In genomic region chr13:40453666-40454030, GRCh38 we compare ENCODE assay signal across 24 cellular contexts.
DNase-seq lines count a peak whose midpoint lies in the region; ATAC-seq and FAIRE-seq lines count a peak whose summit lies in the region.
"Had no signal": no experiment of that assay in that cellular context is flagged by ENCODE, and none has a peak within 500 bp of the region (broad histone marks: within the 10 kb centered on the region; RNA-seq: fewer than 3 reads in every experiment).

No MANE protein-coding gene starts in this region.

- H3K4me3 Mint-ChIP-seq in stimulated activated memory B cell treated with anti-CD40 and anti-IgM and Interleukin-4, amounts not matched to agents 10 μg/mL and 1 μg/mL and 100 μg/mL, for 72 hours: no peak overlapping the region
- H3K4me3 Mint-ChIP-seq: activated naive CD8-positive, alpha-beta T cell treated with anti-CD3 and anti-CD28 coated beads for 36 hours; activated T-helper 17 cell treated with anti-CD3 and anti-CD28 coated beads, Interleukin-2, amount 50 U/mL, for 72 hours; brain; natural killer cell; T-cell had no signal

- peaks cover 23% of the 10 kb centered on the region for H3K4me1 Mint-ChIP-seq in stimulated activated memory B cell treated with anti-CD40 and anti-IgM and Interleukin-4, amounts not matched to agents 10 μg/mL and 1 μg/mL and 100 μg/mL, for 72 hours
- H3K4me1 Mint-ChIP-seq: activated T-helper 17 cell treated with anti-CD3 and anti-CD28 coated beads, Interleukin-2, amount 50 U/mL, for 72 hours; natural killer cell had no signal

- intact Hi-C loops in sciatic nerve (cut with DNase I): no loop called here

- FAIRE-seq in HTR-8/SVneo (lab: Jason Lieb, UNC): no peak
- FAIRE-seq: frontal cortex, GM18507, TTC549 had no signal

- peak; percentile 78 for DNase-seq in ELF-1 (ENCODE audit: low read depth, low spot score)
- peak; percentile 93 for DNase-seq in RPMI7951 (ENCODE audit: low read depth)
- DNase-seq in sciatic nerve (ENCODE audit: low spot score): no peak
- DNase-seq in NCI-H510A (lab: John Stamatoyannopoulos, UW): no peak
- DNase-seq in HTR-8/SVneo (ENCODE audit: insufficient read length, low spot score): no peak
- DNase-seq: activated naive CD8-positive, alpha-beta T cell treated with anti-CD3 and anti-CD28 coated beads for 36 hours; AML-193; dermis blood vessel endothelial cell; mesenchymal stem cell; natural killer cell; NCI-H1092 treated with DMSO at 0.1 percent for 48 hours; NCI-H2029 treated with DMSO at 0.1 percent for 48 hours; stimulated activated CD4-positive, alpha-beta T cell treated with anti-CD3 and anti-CD28 coated beads, Interleukin-1b, Interleukin-23, amount 100 ng/mL, for 48 hours; stimulated activated naive CD8-positive, alpha-beta T cell treated with anti-CD3 and anti-CD28 coated beads, Interleukin-15, Interleukin-2, amounts not matched to agents 100 U/mL and 50 U/mL, for 24 hours; T-cell; upper lobe of left lung had no signal

- H3K9me3 Mint-ChIP-seq in stimulated activated memory B cell treated with anti-CD40 and anti-IgM and Interleukin-4, amounts not matched to agents 10 μg/mL and 1 μg/mL and 100 μg/mL, for 72 hours: peaks cover 3% of the 10 kb centered on the region
- H3K9me3 Mint-ChIP-seq: activated T-helper 17 cell treated with anti-CD3 and anti-CD28 coated beads, Interleukin-2, amount 50 U/mL, for 72 hours had no signal

- no peaks in the 10 kb centered on the region for H3K36me3 Mint-ChIP-seq in stimulated activated memory B cell treated with anti-CD40 and anti-IgM and Interleukin-4, amounts not matched to agents 10 μg/mL and 1 μg/mL and 100 μg/mL, for 72 hours
- H3K36me3 Mint-ChIP-seq: brain, natural killer cell had no signal

- peak overlapping the region; percentile 51 for H3K27ac Mint-ChIP-seq in stimulated activated memory B cell treated with anti-CD40 and anti-IgM and Interleukin-4, amounts not matched to agents 10 μg/mL and 1 μg/mL and 100 μg/mL, for 72 hours
- H3K27ac Mint-ChIP-seq: activated naive CD8-positive, alpha-beta T cell treated with anti-CD3 and anti-CD28 coated beads for 36 hours; brain; natural killer cell; T-cell had no signal

- ATAC-seq in esophagus mucosa (peak; percentile 58), sciatic nerve (no peak)
- no peak for ATAC-seq in stimulated activated memory B cell treated with anti-CD40 and anti-IgM and Interleukin-4, amounts not matched to agents 10 μg/mL and 1 μg/mL and 100 μg/mL, for 72 hours
- ATAC-seq: activated T-helper 17 cell treated with anti-CD3 and anti-CD28 coated beads, Interleukin-2, amount 50 U/mL, for 72 hours; natural killer cell; Right ventricle myocardium inferior; stimulated activated naive CD8-positive, alpha-beta T cell treated with anti-CD3 and anti-CD28 coated beads, Interleukin-15, Interleukin-2, amounts not matched to agents 100 U/mL and 50 U/mL, for 24 hours; T-cell had no signal

- no peaks in the 10 kb centered on the region for H3K27me3 Mint-ChIP-seq in stimulated activated memory B cell treated with anti-CD40 and anti-IgM and Interleukin-4, amounts not matched to agents 10 μg/mL and 1 μg/mL and 100 μg/mL, for 72 hours
- H3K27me3 Mint-ChIP-seq: activated naive CD8-positive, alpha-beta T cell treated with anti-CD3 and anti-CD28 coated beads for 36 hours; activated T-helper 17 cell treated with anti-CD3 and anti-CD28 coated beads, Interleukin-2, amount 50 U/mL, for 72 hours; T-cell had no signal

Comparison
In these comparisons a context has a peak if more than half of its experiments do, and no peak if none do; other contexts are left out.
1. DNase-seq: peak in ELF-1 (single experiment) and RPMI7951 (single experiment); none in sciatic nerve (single experiment), NCI-H510A (single experiment) and HTR-8/SVneo (single experiment).